14 cellular contexts compared by ENCODE assay signal in the genomic region with DNA sequence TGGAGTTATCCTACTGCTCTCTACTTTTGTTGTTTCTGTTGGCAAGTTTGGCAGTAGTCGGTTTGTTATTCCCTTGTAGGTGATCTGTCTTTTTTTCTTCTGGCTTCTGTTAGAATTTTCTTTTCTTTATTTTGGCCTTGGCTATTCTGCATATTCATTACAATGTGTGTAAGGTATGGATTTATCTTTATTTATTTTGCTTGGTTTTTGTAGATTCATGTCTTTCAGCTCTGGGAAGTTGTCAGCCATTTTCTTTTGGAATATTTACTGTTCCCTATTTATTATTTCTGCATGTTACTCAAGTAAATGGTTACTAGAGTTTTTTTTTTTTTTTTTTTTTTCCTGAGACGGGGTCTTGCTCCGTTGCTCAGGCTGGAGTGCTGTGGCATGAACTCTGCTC.
"Had no signal": no experiment of that assay in that cellular context is flagged by ENCODE, and none has a peak within 500 bp of the region (broad histone marks: within the 10 kb centered on the region; RNA-seq: fewer than 3 reads in every experiment).

No MANE protein-coding gene starts in this region.

- H3K27ac ChIP-seq: cardiac muscle cell, neutrophil had no signal

- H3K9me3 Mint-ChIP-seq: activated T-helper 2 cell treated with anti-CD3 and anti-CD28 coated beads, Interferon-gamma antibody, Interleukin-2, Interleukin-4, amounts not matched to agents 10 μg/mL and 5 μg/mL and 100 μg/mL, durations not matched to agents 14 hours and 24 hours and 36 hours had no signal

- H3K9me3 ChIP-seq: ascending aorta, gastroesophageal sphincter, neutrophil, right atrium auricular region, transverse colon had no signal

- ATAC-seq: activated CD4-positive, CD25-positive, alpha-beta regulatory T cell treated with anti-CD3 and anti-CD28 coated beads, Interleukin-2, amount 50 U/mL, for 24 hours; gastroesophageal sphincter had no signal

- DNase-seq: activated CD4-positive, alpha-beta T cell treated with anti-CD3 and anti-CD28 coated beads, Interleukin-2, amount 50 U/mL, for 4 hours; activated CD8-positive, alpha-beta memory T cell treated with anti-CD3 and anti-CD28 coated beads, Interleukin-2, amount 50 U/mL, for 4 hours; posterior cingulate gyrus; SIG-M5; small intestine; T-helper 2 cell; transverse colon had no signal

- H3K27ac Mint-ChIP-seq: activated T-helper 2 cell treated with anti-CD3 and anti-CD28 coated beads, Interferon-gamma antibody, Interleukin-2, Interleukin-4, amounts not matched to agents 10 μg/mL and 5 μg/mL and 100 μg/mL, durations not matched to agents 14 hours and 24 hours and 36 hours had no signal

- H3K4me3 ChIP-seq: ascending aorta, cardiac muscle cell, gastroesophageal sphincter, right atrium auricular region, transverse colon had no signal

- H3K27me3 ChIP-seq: ascending aorta, cardiac muscle cell, gastroesophageal sphincter, neutrophil, right atrium auricular region, transverse colon had no signal
